Comparison of ENCODE assay signal across 8 cellular contexts in genomic region chr9:15142903-15143534, GRCh38.
DNase-seq lines count a peak whose midpoint lies in the region; ATAC-seq and TF ChIP-seq lines count a peak whose summit lies in the region.

No MANE protein-coding gene starts in this region.

- 54 to 67% (median 65%) methylated on average over 6 of the region's 6 CpGs for WGBS in psoas muscle, 3 donors

- H3K4me3 ChIP-seq in psoas muscle: no peak overlapping the region

- H3K27ac ChIP-seq in VCaP: no peak overlapping the region
- no peak overlapping the region for H3K27ac ChIP-seq in psoas muscle

- H3K4me1 ChIP-seq in psoas muscle: peaks cover 8% of the 10 kb centered on the region

- peak; percentile 95 for TF ChIP-seq CTCF in VCaP (conservative IDR thresholded peaks at IDR 0.05)
- TF ChIP-seq CTCF in psoas muscle (IDR thresholded peaks at IDR 0.05): peak; percentile 82

- H3K36me3 ChIP-seq in psoas muscle (ENCODE audit: insufficient read depth in 1 of 2, low read depth in 1 of 2): no peaks in the 10 kb centered on the region

- peaks cover 0 to under 1% (median 0%) of the 10 kb centered on the region in 3 donors for H3K27me3 ChIP-seq in psoas muscle (ENCODE audit: insufficient read depth in 3 of 3, low read length in 2 of 3)

- ATAC-seq in GM18511 (IDR thresholded peaks at IDR 0.05; ENCODE audit: unreplicated experiment) (peak; percentile 96), HG02870 (IDR thresholded peaks at IDR 0.05; ENCODE audit: unreplicated experiment) (peak; percentile 98), psoas muscle (peak; percentile 75 to 87 (median 81))

- intact Hi-C loops in psoas muscle (cut with DNase I): no loop called here

- no peaks in the 10 kb centered on the region for H3K9me3 ChIP-seq in psoas muscle

- DNase-seq in CD1c-positive myeloid dendritic cell (ENCODE audit: extremely low spot score) (peak; percentile 46), NCI-H146 treated with DMSO at 0.1 percent for 48 hours (lab: John Stamatoyannopoulos, UW; ENCODE audit: unreplicated experiment) (peak; percentile 63), germinal center (ENCODE audit: low spot score) (peak; percentile 44), psoas muscle (no peak)
- no peak for DNase-seq in activated CD8-positive, alpha-beta memory T cell treated with anti-CD3 and anti-CD28 coated beads for 24 hours

Comparison
In these comparisons a context has a peak if more than half of its experiments do, and no peak if none do; other contexts are left out.
1. DNase-seq: peak in CD1c-positive myeloid dendritic cell (single experiment), NCI-H146 treated with DMSO at 0.1 percent for 48 hours (single experiment) and germinal center (single experiment); none in psoas muscle (0 of 2) and activated CD8-positive, alpha-beta memory T cell treated with anti-CD3 and anti-CD28 coated beads for 24 hours (single experiment).
2. Peak in every context shown above with its lines, with median percentiles within 50 percentile points of each other: ATAC-seq.